21 cellular contexts compared by ENCODE assay signal in genomic region chr17:78667741-78668640, GRCh38.
A peak's percentile ranks its signal among the peaks of the same experiment; 100 is the strongest.
DNase-seq lines count a peak whose midpoint lies in the region; ATAC-seq and TF ChIP-seq lines count a peak whose summit lies in the region.
"Had no signal": no experiment of that assay in that cellular context is flagged by ENCODE, and none has a peak within 500 bp of the region (broad histone marks: within the 10 kb centered on the region; RNA-seq: fewer than 3 reads in every experiment).

No MANE protein-coding gene starts in this region.

- H3K4me3 ChIP-seq in naive thymus-derived CD4-positive, alpha-beta T cell (ENCODE audit: low read length) = no peak overlapping the region
- H3K4me3 ChIP-seq: A549, BLaER1, body of pancreas had no signal

- peaks cover 0 to 45% (median 11%) of the 10 kb centered on the region in 3 experiments for H3K36me3 ChIP-seq in naive thymus-derived CD4-positive, alpha-beta T cell (ENCODE audit: control insufficient read depth in 2 of 3, insufficient read depth in 3 of 3, low read length in 3 of 3)

- POLR2A ChIA-PET in activated CD8-positive, alpha-beta T cell treated with anti-CD3 and anti-CD28 coated beads, Interleukin-2, amount 10 ng/mL, durations not matched to agents 7 days and 5 days (lab: Charles Lee) = no interaction called here
- POLR2A ChIA-PET in activated CD8-positive, alpha-beta T cell treated with anti-CD3 and anti-CD28 coated beads for 36 hours (lab: Charles Lee) = no interaction called here
- POLR2A ChIA-PET in naive thymus-derived CD4-positive, alpha-beta T cell (lab: Charles Lee) = interaction anchor here (1.9 kb wide), 1 partner anchor 11 kb away, joined by 6 read pairs; no protein-coding TSS in a partner anchor

- H3K4me1 Mint-ChIP-seq in activated CD8-positive, alpha-beta T cell treated with anti-CD3 and anti-CD28 coated beads, Interleukin-2, amount 10 ng/mL, durations not matched to agents 7 days and 5 days (ENCODE audit: low read depth) = peaks cover 35% of the 10 kb centered on the region
- H3K4me1 Mint-ChIP-seq in activated CD8-positive, alpha-beta T cell treated with anti-CD3 and anti-CD28 coated beads for 36 hours (ENCODE audit: low read depth) = peaks cover 22% of the 10 kb centered on the region
- H3K4me1 Mint-ChIP-seq in CD14-positive monocyte (peaks cover 27% of the 10 kb centered on the region), T-helper 17 cell (peaks cover 56% of the 10 kb centered on the region)
- H3K4me1 Mint-ChIP-seq in naive thymus-derived CD4-positive, alpha-beta T cell = peaks cover 35 to 50% (median 39%) of the 10 kb centered on the region in 7 donors
- H3K4me1 Mint-ChIP-seq: endodermal cell had no signal

- H3K4me1 ChIP-seq in naive thymus-derived CD4-positive, alpha-beta T cell (ENCODE audit: control insufficient read depth in 2 of 2, insufficient read depth in 2 of 2, low read length in 2 of 2) = peaks cover 17 to 22% of the 10 kb centered on the region in 2 donors
- H3K4me1 ChIP-seq: body of pancreas had no signal

- H3K9me3 ChIP-seq in T-helper 17 cell (ENCODE audit: control insufficient read depth, low read length, poor library complexity, severe bottlenecking) = no peaks in the 10 kb centered on the region
- H3K9me3 ChIP-seq in naive thymus-derived CD4-positive, alpha-beta T cell (ENCODE audit: control insufficient read depth in 2 of 3, low read length in 3 of 3) = no peaks in the 10 kb centered on the region
- H3K9me3 ChIP-seq: A549, BLaER1, body of pancreas had no signal

- no peaks in the 10 kb centered on the region for H3K27me3 ChIP-seq in naive thymus-derived CD4-positive, alpha-beta T cell (ENCODE audit: control insufficient read depth in 2 of 2, insufficient read depth in 2 of 2, low read length in 2 of 2)
- H3K27me3 ChIP-seq: BLaER1, body of pancreas had no signal

- in situ Hi-C loops in GM13976 (cut with MboI; ENCODE audit: low sequenced_read_pairs, unreplicated experiment) = no loop called here

- CTCF ChIA-PET in activated CD8-positive, alpha-beta T cell treated with anti-CD3 and anti-CD28 coated beads, Interleukin-2, amount 10 ng/mL, durations not matched to agents 7 days and 5 days (lab: Charles Lee) = interaction anchor here (1.1 kb wide), 1 partner anchor 41 kb away, joined by 4 read pairs; no protein-coding TSS in a partner anchor
- CTCF ChIA-PET in activated CD8-positive, alpha-beta T cell treated with anti-CD3 and anti-CD28 coated beads for 36 hours (lab: Charles Lee) = no interaction called here
- CTCF ChIA-PET in naive thymus-derived CD4-positive, alpha-beta T cell (lab: Charles Lee) = no interaction called here

- H3K27ac ChIP-seq in naive thymus-derived CD4-positive, alpha-beta T cell (ENCODE audit: low read depth, low read length) = no peak overlapping the region
- H3K27ac ChIP-seq: body of pancreas, HL-60 had no signal

- peak overlapping the region; percentile 22 for H3K27ac Mint-ChIP-seq in activated CD8-positive, alpha-beta T cell treated with anti-CD3 and anti-CD28 coated beads, Interleukin-2, amount 10 ng/mL, durations not matched to agents 7 days and 5 days
- no peak overlapping the region for H3K27ac Mint-ChIP-seq in activated CD8-positive, alpha-beta T cell treated with anti-CD3 and anti-CD28 coated beads for 36 hours
- peak overlapping the region in 4 of 7 donors; percentile 2 to 97 (median 16) for H3K27ac Mint-ChIP-seq in CD14-positive monocyte
- peak overlapping the region; percentile 92 for H3K27ac Mint-ChIP-seq in T-helper 17 cell
- H3K27ac Mint-ChIP-seq in naive thymus-derived CD4-positive, alpha-beta T cell = peak overlapping the region; percentile 25 to 91 (median 61)
- H3K27ac Mint-ChIP-seq: endodermal cell had no signal

- H3K27me3 Mint-ChIP-seq in activated CD8-positive, alpha-beta T cell treated with anti-CD3 and anti-CD28 coated beads, Interleukin-2, amount 10 ng/mL, durations not matched to agents 7 days and 5 days (ENCODE audit: low read depth) = no peaks in the 10 kb centered on the region
- H3K27me3 Mint-ChIP-seq in activated CD8-positive, alpha-beta T cell treated with anti-CD3 and anti-CD28 coated beads for 36 hours = no peaks in the 10 kb centered on the region
- H3K27me3 Mint-ChIP-seq in CD14-positive monocyte (ENCODE audit: low read depth in 3 of 3) = peaks cover 0 to 8% (median 5%) of the 10 kb centered on the region in 3 donors
- no peaks in the 10 kb centered on the region for H3K27me3 Mint-ChIP-seq in T-helper 17 cell
- H3K27me3 Mint-ChIP-seq in naive thymus-derived CD4-positive, alpha-beta T cell = no peaks in the 10 kb centered on the region

- H3K36me3 Mint-ChIP-seq in activated CD8-positive, alpha-beta T cell treated with anti-CD3 and anti-CD28 coated beads, Interleukin-2, amount 10 ng/mL, durations not matched to agents 7 days and 5 days (ENCODE audit: low read depth) = peaks cover 20% of the 10 kb centered on the region
- peaks cover 4% of the 10 kb centered on the region for H3K36me3 Mint-ChIP-seq in activated CD8-positive, alpha-beta T cell treated with anti-CD3 and anti-CD28 coated beads for 36 hours (ENCODE audit: low read depth)
- H3K36me3 Mint-ChIP-seq in CD14-positive monocyte = peaks cover 35 to 46% of the 10 kb centered on the region in 2 donors
- H3K36me3 Mint-ChIP-seq in T-helper 17 cell (ENCODE audit: low read depth) = peaks cover 7% of the 10 kb centered on the region
- peaks cover 0 to 26% (median 16%) of the 10 kb centered on the region in 5 donors for H3K36me3 Mint-ChIP-seq in naive thymus-derived CD4-positive, alpha-beta T cell

- no peaks in the 10 kb centered on the region for H3K9me3 Mint-ChIP-seq in activated CD8-positive, alpha-beta T cell treated with anti-CD3 and anti-CD28 coated beads, Interleukin-2, amount 10 ng/mL, durations not matched to agents 7 days and 5 days (ENCODE audit: insufficient read depth)
- no peaks in the 10 kb centered on the region for H3K9me3 Mint-ChIP-seq in activated CD8-positive, alpha-beta T cell treated with anti-CD3 and anti-CD28 coated beads for 36 hours
- H3K9me3 Mint-ChIP-seq in CD14-positive monocyte = no peaks in the 10 kb centered on the region
- peaks cover 0 to 17% (median 0%) of the 10 kb centered on the region in 11 donors for H3K9me3 Mint-ChIP-seq in naive thymus-derived CD4-positive, alpha-beta T cell
- H3K9me3 Mint-ChIP-seq: endodermal cell had no signal

- no peak for ATAC-seq in activated CD8-positive, alpha-beta T cell treated with anti-CD3 and anti-CD28 coated beads, Interleukin-2, amount 10 ng/mL, durations not matched to agents 7 days and 5 days
- no peak for ATAC-seq in activated CD8-positive, alpha-beta T cell treated with anti-CD3 and anti-CD28 coated beads for 36 hours
- ATAC-seq in T-helper 17 cell (no peak), GM18511 (IDR thresholded peaks at IDR 0.05; ENCODE audit: unreplicated experiment) (no peak)
- ATAC-seq in naive thymus-derived CD4-positive, alpha-beta T cell = no peak
- ATAC-seq: A549, body of pancreas had no signal

- H3K4me3 Mint-ChIP-seq in activated CD8-positive, alpha-beta T cell treated with anti-CD3 and anti-CD28 coated beads, Interleukin-2, amount 10 ng/mL, durations not matched to agents 7 days and 5 days = no peak overlapping the region
- no peak overlapping the region for H3K4me3 Mint-ChIP-seq in activated CD8-positive, alpha-beta T cell treated with anti-CD3 and anti-CD28 coated beads for 36 hours
- no peak overlapping the region for H3K4me3 Mint-ChIP-seq in CD14-positive monocyte
- peak overlapping the region; percentile 33 for H3K4me3 Mint-ChIP-seq in T-helper 17 cell
- peak overlapping the region in 6 of 10 donors; percentile 17 to 71 (median 31) for H3K4me3 Mint-ChIP-seq in naive thymus-derived CD4-positive, alpha-beta T cell
- H3K4me3 Mint-ChIP-seq: endodermal cell had no signal

- DNase-seq in activated CD8-positive, alpha-beta T cell treated with anti-CD3 and anti-CD28 coated beads, Interleukin-2, amount 10 ng/mL, durations not matched to agents 7 days and 5 days = no peak
- no peak for DNase-seq in activated CD8-positive, alpha-beta T cell treated with anti-CD3 and anti-CD28 coated beads for 36 hours
- DNase-seq in CD14-positive monocyte (ENCODE audit: low spot score) (no peak), T-helper 17 cell (no peak), NCI-H2081 (lab: John Stamatoyannopoulos, UW) (no peak), GM13976 (ENCODE audit: low spot score) (no peak)
- DNase-seq in naive thymus-derived CD4-positive, alpha-beta T cell = no peak
- DNase-seq: activated CD4-positive, alpha-beta T cell treated with anti-CD3 and anti-CD28 coated beads, Interleukin-2, amount 50 U/mL, for 1 hour; body of pancreas; DMS 273 treated with DMSO at 0.1 percent for 48 hours; endodermal cell; kidney; NCI-H446; OCI-M1; SHP77 treated with DMSO at 0.1 percent for 48 hours; stimulated activated CD4-positive, alpha-beta T cell treated with anti-CD3 and anti-CD28 coated beads, Interleukin-4, amount 100 ng/mL, for 4 hours; SW 1271 had no signal

- intact Hi-C loops in activated CD8-positive, alpha-beta T cell treated with anti-CD3 and anti-CD28 coated beads for 36 hours (cut with micrococcal nuclease) = no loop called here
- intact Hi-C loops in CD14-positive monocyte (cut with micrococcal nuclease) = loop anchor here in 1 of 2 donors (10.0 kb wide), 1 partner anchor 73 kb away; no protein-coding TSS in a partner anchor
- intact Hi-C loops in naive thymus-derived CD4-positive, alpha-beta T cell (cut with micrococcal nuclease) = loop anchor here in 1 of 2 donors (2.0 kb wide), 1 partner anchor 173 kb away; the partner anchor contains the start of gene USP36

- no peak for TF ChIP-seq CTCF in activated CD8-positive, alpha-beta T cell treated with anti-CD3 and anti-CD28 coated beads for 36 hours (IDR thresholded peaks at IDR 0.05)
- TF ChIP-seq CTCF in CD14-positive monocyte (IDR thresholded peaks at IDR 0.05) (no peak), GM13976 (IDR thresholded peaks at IDR 0.05; ENCODE audit: borderline replicate concordance, control extremely low read depth, extremely low read depth, insufficient read depth, missing control alignments) (no peak)

Comparison
In these comparisons a context has a peak if more than half of its experiments do, and no peak if none do; other contexts are left out.
1. H3K4me3 Mint-ChIP-seq: peak in T-helper 17 cell (single experiment) and naive thymus-derived CD4-positive, alpha-beta T cell (6 of 10); none in activated CD8-positive, alpha-beta T cell treated with anti-CD3 and anti-CD28 coated beads, Interleukin-2, amount 10 ng/mL, durations not matched to agents 7 days and 5 days (single experiment), activated CD8-positive, alpha-beta T cell treated with anti-CD3 and anti-CD28 coated beads for 36 hours (single experiment) and CD14-positive monocyte (0 of 2).